32 cellular contexts compared by ENCODE assay signal in genomic region chr11:60744114-60744513, GRCh38. TPM values are rescaled to one million over a fixed set of nuclear protein-coding genes. Genes with fewer than 3 reads are reported as not detected.
"Had no signal": no experiment of that assay in that cellular context is flagged by ENCODE, and none has a peak within 500 bp of the region (broad histone marks: within the 10 kb centered on the region; RNA-seq: fewer than 3 reads in every experiment).

No MANE protein-coding gene starts in this region.

- DNase-seq: stimulated activated CD4-positive, alpha-beta T cell treated with anti-CD3 and anti-CD28 coated beads, Interleukin-2, amount 100 ng/mL, for 48 hours; stimulated activated CD4-positive, alpha-beta T cell treated with anti-CD3 and anti-CD28 coated beads, Interleukin-4, amount 100 ng/mL, for 1 hour; stimulated activated CD4-positive, alpha-beta T cell treated with anti-CD3 and anti-CD28 coated beads, Interleukin-4, amount 100 ng/mL, for 24 hours; stimulated activated CD4-positive, alpha-beta T cell treated with anti-CD3 and anti-CD28 coated beads, Interleukin-4, amount 100 ng/mL, for 4 hours; stimulated activated CD8-positive, alpha-beta memory T cell treated with anti-CD3 and anti-CD28 coated beads, Interleukin-4, amount 100 ng/mL, for 48 hours; stimulated activated naive B cell treated with anti-CD40 and anti-IgM and Interleukin-4, amounts not matched to agents 10 μg/mL and 1 μg/mL and 100 μg/mL, for 72 hours; stimulated activated naive CD4-positive, alpha-beta T cell; stimulated activated naive CD4-positive, alpha-beta T cell treated with Interleukin-2 at 50 U/mL for 16 hours; stimulated activated naive CD8-positive, alpha-beta T cell treated with anti-CD3 and anti-CD28 coated beads, Interleukin-15, amount 100 ng/mL, for 72 hours; stimulated activated naive CD8-positive, alpha-beta T cell treated with anti-CD3 and anti-CD28 coated beads, Interleukin-15, Interleukin-2, amounts not matched to agents 100 U/mL and 50 U/mL, for 24 hours; stomach; substantia nigra; testis; thyroid gland; tibial artery; transverse colon; trophoblast cell; upper lobe of left lung; upper lobe of right lung; uterus had no signal

- H3K4me3 Mint-ChIP-seq: stimulated activated effector memory CD8-positive, alpha-beta T cell treated with anti-CD3 and anti-CD28 coated beads, Interleukin-12 subunit alpha, Interleukin-12 subunit beta, amount 100 ng/mL, for 72 hours; stimulated activated memory B cell treated with anti-CD40 and anti-IgM and Interleukin-4, amounts not matched to agents 10 μg/mL and 1 μg/mL and 100 μg/mL, for 72 hours; stimulated activated naive B cell treated with anti-CD40 and anti-IgM and Interleukin-4, amounts not matched to agents 10 μg/mL and 1 μg/mL and 100 μg/mL, for 72 hours; stimulated activated naive CD8-positive, alpha-beta T cell treated with anti-CD3 and anti-CD28 coated beads, Interleukin-15, amount 100 ng/mL, for 72 hours; stimulated activated naive CD8-positive, alpha-beta T cell treated with anti-CD3 and anti-CD28 coated beads, Interleukin-15, Interleukin-2, amounts not matched to agents 100 ng/mL and 50 ng/mL, for 24 hours; type B pancreatic cell had no signal

- H3K27ac ChIP-seq: stomach, suprapubic skin, testis, thoracic aorta, thyroid gland, tibial artery, tibial nerve, transverse colon, upper lobe of left lung, upper lobe of right lung, uterus, vagina had no signal

- ATAC-seq: stimulated activated effector memory CD8-positive, alpha-beta T cell treated with anti-CD3 and anti-CD28 coated beads, Interleukin-12 subunit alpha, Interleukin-12 subunit beta, amount 100 ng/mL, for 72 hours; stimulated activated memory B cell treated with anti-CD40 and anti-IgM and Interleukin-4, amounts not matched to agents 10 μg/mL and 1 μg/mL and 100 μg/mL, for 72 hours; stimulated activated naive B cell treated with anti-CD40 and anti-IgM and Interleukin-4, amounts not matched to agents 10 μg/mL and 1 μg/mL and 100 μg/mL, for 72 hours; stimulated activated naive CD8-positive, alpha-beta T cell treated with anti-CD3 and anti-CD28 coated beads, Interleukin-15, amount 100 ng/mL, for 72 hours; stimulated activated naive CD8-positive, alpha-beta T cell treated with anti-CD3 and anti-CD28 coated beads, Interleukin-15, Interleukin-2, amounts not matched to agents 100 U/mL and 50 U/mL, for 24 hours; upper lobe of right lung had no signal

- H3K36me3 Mint-ChIP-seq: stimulated activated effector memory CD8-positive, alpha-beta T cell treated with anti-CD3 and anti-CD28 coated beads, Interleukin-12 subunit alpha, Interleukin-12 subunit beta, amount 100 ng/mL, for 72 hours; stimulated activated memory B cell treated with anti-CD40 and anti-IgM and Interleukin-4, amounts not matched to agents 10 μg/mL and 1 μg/mL and 100 μg/mL, for 72 hours; stimulated activated naive B cell treated with anti-CD40 and anti-IgM and Interleukin-4, amounts not matched to agents 10 μg/mL and 1 μg/mL and 100 μg/mL, for 72 hours; type B pancreatic cell had no signal

- H3K4me1 Mint-ChIP-seq: stimulated activated effector memory CD8-positive, alpha-beta T cell treated with anti-CD3 and anti-CD28 coated beads, Interleukin-12 subunit alpha, Interleukin-12 subunit beta, amount 100 ng/mL, for 72 hours; stimulated activated memory B cell treated with anti-CD40 and anti-IgM and Interleukin-4, amounts not matched to agents 10 μg/mL and 1 μg/mL and 100 μg/mL, for 72 hours; stimulated activated naive CD8-positive, alpha-beta T cell treated with anti-CD3 and anti-CD28 coated beads, Interleukin-15, amount 100 ng/mL, for 72 hours had no signal

- H3K27ac Mint-ChIP-seq: stimulated activated effector memory CD8-positive, alpha-beta T cell treated with anti-CD3 and anti-CD28 coated beads, Interleukin-12 subunit alpha, Interleukin-12 subunit beta, amount 100 ng/mL, for 72 hours; stimulated activated memory B cell treated with anti-CD40 and anti-IgM and Interleukin-4, amounts not matched to agents 10 μg/mL and 1 μg/mL and 100 μg/mL, for 72 hours; stimulated activated naive B cell treated with anti-CD40 and anti-IgM and Interleukin-4, amounts not matched to agents 10 μg/mL and 1 μg/mL and 100 μg/mL, for 72 hours; stimulated activated naive CD8-positive, alpha-beta T cell treated with anti-CD3 and anti-CD28 coated beads, Interleukin-15, amount 100 ng/mL, for 72 hours; stimulated activated naive CD8-positive, alpha-beta T cell treated with anti-CD3 and anti-CD28 coated beads, Interleukin-15, Interleukin-2, amounts not matched to agents 100 ng/mL and 50 ng/mL, for 24 hours; type B pancreatic cell had no signal

RNA-seq across cellular contexts. Expression of gene MS4A15, which starts 12.6 kb away (rescaled TPM):
- total RNA-seq: stomach, subcutaneous adipose tissue, suprapubic skin, temporal lobe, thoracic aorta, thyroid gland, tibial nerve, transverse colon, ureter, urinary bladder, uterus, vagina had no signal

RNA-seq across cellular contexts. Expression of gene MS4A18, which starts 19.6 kb away (rescaled TPM):
- total RNA-seq: stomach, subcutaneous adipose tissue, suprapubic skin, temporal lobe, thoracic aorta, thyroid gland, tibial nerve, transverse colon, upper lobe of left lung, upper lobe of right lung, ureter, urinary bladder, uterus, vagina had no signal

RNA-seq across cellular contexts. Expression of gene MS4A10, which starts 41.0 kb away (rescaled TPM):
- total RNA-seq: subcutaneous adipose tissue, suprapubic skin, temporal lobe, thoracic aorta, thyroid gland, tibial nerve, upper lobe of left lung, upper lobe of right lung, ureter, urinary bladder, uterus, vagina had no signal

RNA-seq across cellular contexts. Expression of gene MS4A8, which starts 44.7 kb away (rescaled TPM):
- total RNA-seq: subcutaneous adipose tissue, suprapubic skin, temporal lobe, thoracic aorta, thyroid gland, tibial nerve, upper lobe of right lung, ureter, vagina had no signal
